ENCODE assay signal across 20 cellular contexts in the genomic region with DNA sequence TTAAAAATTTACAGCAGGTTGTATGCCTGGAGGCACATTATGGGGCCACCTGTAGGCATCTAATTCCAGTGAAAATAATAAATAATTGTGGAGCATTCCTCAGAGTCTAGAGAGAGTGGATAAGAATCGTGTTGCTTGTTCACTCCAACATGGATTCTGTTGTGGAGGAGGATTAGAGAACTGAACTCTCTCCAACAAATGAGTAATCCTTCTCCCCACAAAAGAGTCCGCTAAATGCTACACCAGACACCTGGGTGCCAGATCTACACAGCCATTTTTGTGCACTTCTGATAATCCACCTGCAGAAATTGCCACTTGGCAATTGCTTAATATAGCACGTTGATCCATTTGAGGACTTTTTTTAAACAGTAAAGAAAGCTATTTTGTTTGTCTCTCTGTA.
DNase-seq lines count a peak whose midpoint lies in the region; ATAC-seq, FAIRE-seq and TF ChIP-seq lines count a peak whose summit lies in the region.
"Had no signal": no experiment of that assay in that cellular context is flagged by ENCODE, and none has a peak within 500 bp of the region (broad histone marks: within the 10 kb centered on the region; RNA-seq: fewer than 3 reads in every experiment).

No MANE protein-coding gene starts in this region.

- no peaks in the 10 kb centered on the region for H3K27me3 Mint-ChIP-seq in HFFc6 (ENCODE audit: insufficient read depth)

- peak overlapping the region; percentile 18; the same call in 1 of the 3 replicates for H3K4me3 ChIP-seq in A549
- H3K4me3 ChIP-seq: cardiac muscle cell, left ventricle myocardium inferior, SJCRH30, spleen, upper lobe of right lung had no signal

- no peak for FAIRE-seq in A549 (lab: Jason Lieb, UNC)
- FAIRE-seq: D721Med had no signal

- WGBS in A549 (ENCODE audit: missing lambda C conversion rate), result 2% methylated on average over 3 of the region's 3 CpGs

- no peak for TF ChIP-seq EP300 in A549 (IDR thresholded peaks at IDR 0.05)

- no peak overlapping the region for H3K4me3 Mint-ChIP-seq in HFFc6
- no peak overlapping the region for H3K4me3 Mint-ChIP-seq in stimulated activated effector memory CD8-positive, alpha-beta T cell treated with anti-CD3 and anti-CD28 coated beads, Interleukin-12 subunit alpha, Interleukin-12 subunit beta, amount 100 ng/mL, for 72 hours
- H3K4me3 Mint-ChIP-seq: activated CD4-positive, alpha-beta T cell treated with anti-CD3 and anti-CD28 coated beads for 36 hours had no signal

- ATAC-seq in A549 (peak; percentile 70 to 80; a peak in 5 of 6 replicates), SK-N-SH treated with all-trans-retinoic acid at 6 μM for 48 hours (peak; percentile 63), GM19395 (IDR thresholded peaks at IDR 0.05; ENCODE audit: unreplicated experiment) (no peak)
- no peak for ATAC-seq in stimulated activated effector memory CD8-positive, alpha-beta T cell treated with anti-CD3 and anti-CD28 coated beads, Interleukin-12 subunit alpha, Interleukin-12 subunit beta, amount 100 ng/mL, for 72 hours
- ATAC-seq: activated CD4-positive, alpha-beta T cell treated with anti-CD3 and anti-CD28 coated beads for 36 hours; upper lobe of right lung had no signal

- in situ Hi-C loops in ACHN (cut with HindIII; ENCODE audit: low pct_ligation_motif_present, low pct_unique_long_range_greater_than_20kb, low sequenced_read_pairs), result no loop called here

- POLR2A ChIA-PET in A549 (lab: Yijun Ruan, JAX), result interaction anchor here (1.2 kb wide), 1 partner anchor 113 kb away, joined by 3 read pairs; no protein-coding TSS in a partner anchor

- H3K4me2 ChIP-seq in A549, result peak overlapping the region; percentile 97

- no peak for TF ChIP-seq RAD21 in A549 (conservative IDR thresholded peaks at IDR 0.05 in 1 of 2, IDR thresholded peaks at IDR 0.05 in 1 of 2)

- peaks cover 45% of the 10 kb centered on the region for H3K4me1 ChIP-seq in A549
- H3K4me1 ChIP-seq: left ventricle myocardium inferior, SJCRH30, spleen, upper lobe of right lung had no signal

- CTCF ChIA-PET in A549 (lab: Yijun Ruan, JAX), result interaction anchor here (0.8 to 2.0 kb wide), 2 partner anchors 10 to 433 kb away, joined by 4 to 5 read pairs; no protein-coding TSS in a partner anchor

- H3K27ac Mint-ChIP-seq in HFFc6, result peak overlapping the region; percentile 49
- H3K27ac Mint-ChIP-seq in stimulated activated effector memory CD8-positive, alpha-beta T cell treated with anti-CD3 and anti-CD28 coated beads, Interleukin-12 subunit alpha, Interleukin-12 subunit beta, amount 100 ng/mL, for 72 hours, result no peak overlapping the region
- H3K27ac Mint-ChIP-seq: activated CD4-positive, alpha-beta T cell treated with anti-CD3 and anti-CD28 coated beads for 36 hours had no signal

- peaks cover 68% of the 10 kb centered on the region for H3K4me1 Mint-ChIP-seq in HFFc6 (ENCODE audit: low read depth)
- H3K4me1 Mint-ChIP-seq in stimulated activated effector memory CD8-positive, alpha-beta T cell treated with anti-CD3 and anti-CD28 coated beads, Interleukin-12 subunit alpha, Interleukin-12 subunit beta, amount 100 ng/mL, for 72 hours, result no peaks in the 10 kb centered on the region

- no peak for TF ChIP-seq CTCF in A549 (IDR thresholded peaks at IDR 0.05)
- TF ChIP-seq CTCF in HFFc6 (IDR thresholded peaks at IDR 0.05), result no peak

- H3K9me3 Mint-ChIP-seq in HFFc6, result peaks cover 4% of the 10 kb centered on the region
- no peaks in the 10 kb centered on the region for H3K9me3 Mint-ChIP-seq in stimulated activated effector memory CD8-positive, alpha-beta T cell treated with anti-CD3 and anti-CD28 coated beads, Interleukin-12 subunit alpha, Interleukin-12 subunit beta, amount 100 ng/mL, for 72 hours

- peak overlapping the region; percentile 85 to 87 for H3K27ac ChIP-seq in A549
- H3K27ac ChIP-seq: cardiac muscle cell, left ventricle myocardium inferior, SJCRH30, spleen, upper lobe of right lung had no signal

- DNase-seq in A549 (ENCODE audit: low read depth in 1 of 2, low spot score in 1 of 2) (peak in 1 of 2 experiments; percentile 44), HFFc6 (no peak), iris pigment epithelial cell (ENCODE audit: low read depth) (peak; percentile 80), NCI-H128 (lab: John Stamatoyannopoulos, UW; ENCODE audit: unreplicated experiment) (no peak), ACHN (no peak)
- no peak for DNase-seq in stimulated activated effector memory CD8-positive, alpha-beta T cell treated with anti-CD3 and anti-CD28 coated beads, Interleukin-12 subunit alpha, Interleukin-12 subunit beta, amount 100 ng/mL, for 72 hours (ENCODE audit: low spot score in 2 of 2)
- DNase-seq: activated CD4-positive, alpha-beta T cell treated with anti-CD3 and anti-CD28 coated beads for 36 hours; activated naive CD4-positive, alpha-beta T cell treated with anti-CD3 and anti-CD28 coated beads, Interleukin-2, amount 50 U/mL, for 16 hours; Karpas-422; left ventricle myocardium inferior; NCI-H187 treated with DMSO at 0.1 percent for 48 hours; spleen; stimulated activated naive CD4-positive, alpha-beta T cell; T-helper 9 cell; upper lobe of right lung had no signal

- no peak for TF ChIP-seq POLR2A in A549 (IDR thresholded peaks at IDR 0.05; ENCODE audit: low read length)

- H3K36me3 Mint-ChIP-seq in HFFc6 (ENCODE audit: low read depth), result peaks cover 25% of the 10 kb centered on the region
- no peaks in the 10 kb centered on the region for H3K36me3 Mint-ChIP-seq in stimulated activated effector memory CD8-positive, alpha-beta T cell treated with anti-CD3 and anti-CD28 coated beads, Interleukin-12 subunit alpha, Interleukin-12 subunit beta, amount 100 ng/mL, for 72 hours

- no peaks in the 10 kb centered on the region for H3K9me3 ChIP-seq in A549
- H3K9me3 ChIP-seq: left ventricle myocardium inferior, SJCRH30, spleen, upper lobe of right lung had no signal

TF ChIP-seq in A549, 52 proteins besides CTCF, POLR2A, EP300 and RAD21:
- no peak for TF ChIP-seq ZNF302 (CRISPR knock-in tag; IDR thresholded peaks at IDR 0.05)
- TF ChIP-seq TFCP2L1 (CRISPR knock-in tag; IDR thresholded peaks at IDR 0.05), result no peak
- no peak for TF ChIP-seq HOXA7 (CRISPR knock-in tag; IDR thresholded peaks at IDR 0.05)
- no peak for TF ChIP-seq CHD2 (IDR thresholded peaks at IDR 0.05; ENCODE audit: low read length, partially characterized antibody)
- TF ChIP-seq FOXS1 (CRISPR knock-in tag; IDR thresholded peaks at IDR 0.05), result no peak
- no peak for TF ChIP-seq FOSB (CRISPR knock-in tag; IDR thresholded peaks at IDR 0.05)
- no peak for TF ChIP-seq BHLHE40 (IDR thresholded peaks at IDR 0.05; ENCODE audit: low read depth, low read length)
- TF ChIP-seq PBX3 (IDR thresholded peaks at IDR 0.05), result no peak
- TF ChIP-seq, protein P1, sequence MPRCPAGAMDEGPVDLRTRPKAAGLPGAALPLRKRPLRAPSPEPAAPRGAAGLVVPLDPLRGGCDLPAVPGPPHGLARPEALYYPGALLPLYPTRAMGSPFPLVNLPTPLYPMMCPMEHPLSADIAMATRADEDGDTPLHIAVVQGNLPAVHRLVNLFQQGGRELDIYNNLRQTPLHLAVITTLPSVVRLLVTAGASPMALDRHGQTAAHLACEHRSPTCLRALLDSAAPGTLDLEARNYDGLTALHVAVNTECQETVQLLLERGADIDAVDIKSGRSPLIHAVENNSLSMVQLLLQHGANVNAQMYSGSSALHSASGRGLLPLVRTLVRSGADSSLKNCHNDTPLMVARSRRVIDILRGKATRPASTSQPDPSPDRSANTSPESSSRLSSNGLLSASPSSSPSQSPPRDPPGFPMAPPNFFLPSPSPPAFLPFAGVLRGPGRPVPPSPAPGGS (IDR thresholded peaks at IDR 0.05), result no peak
- TF ChIP-seq EHF (CRISPR knock-in tag; IDR thresholded peaks at IDR 0.05), result no peak

TF ChIP-seq in SK-N-SH treated with all-trans-retinoic acid at 6 μM for 48 hours, 23 proteins besides CTCF, POLR2A, EP300 and RAD21 (continues in another document):
- TF ChIP-seq PPARA (CRISPR knock-in tag; IDR thresholded peaks at IDR 0.05; ENCODE audit: borderline replicate concordance), result no peak
- TF ChIP-seq ESRRG (CRISPR knock-in tag; IDR thresholded peaks at IDR 0.05), result no peak
- TF ChIP-seq ZNF70 (CRISPR knock-in tag; IDR thresholded peaks at IDR 0.05), result no peak
- TF ChIP-seq ZNF565 (CRISPR knock-in tag; conservative IDR thresholded peaks at IDR 0.05; ENCODE audit: low read depth), result no peak
- TF ChIP-seq ZC3H10 (CRISPR knock-in tag; IDR thresholded peaks at IDR 0.05), result no peak
- TF ChIP-seq ISL1 (CRISPR knock-in tag; IDR thresholded peaks at IDR 0.05), result no peak
- TF ChIP-seq, protein P2, sequence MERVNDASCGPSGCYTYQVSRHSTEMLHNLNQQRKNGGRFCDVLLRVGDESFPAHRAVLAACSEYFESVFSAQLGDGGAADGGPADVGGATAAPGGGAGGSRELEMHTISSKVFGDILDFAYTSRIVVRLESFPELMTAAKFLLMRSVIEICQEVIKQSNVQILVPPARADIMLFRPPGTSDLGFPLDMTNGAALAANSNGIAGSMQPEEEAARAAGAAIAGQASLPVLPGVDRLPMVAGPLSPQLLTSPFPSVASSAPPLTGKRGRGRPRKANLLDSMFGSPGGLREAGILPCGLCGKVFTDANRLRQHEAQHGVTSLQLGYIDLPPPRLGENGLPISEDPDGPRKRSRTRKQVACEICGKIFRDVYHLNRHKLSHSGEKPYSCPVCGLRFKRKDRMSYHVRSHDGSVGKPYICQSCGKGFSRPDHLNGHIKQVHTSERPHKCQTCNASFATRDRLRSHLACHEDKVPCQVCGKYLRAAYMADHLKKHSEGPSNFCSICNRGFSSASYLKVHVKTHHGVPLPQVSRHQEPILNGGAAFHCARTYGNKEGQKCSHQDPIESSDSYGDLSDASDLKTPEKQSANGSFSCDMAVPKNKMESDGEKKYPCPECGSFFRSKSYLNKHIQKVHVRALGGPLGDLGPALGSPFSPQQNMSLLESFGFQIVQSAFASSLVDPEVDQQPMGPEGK (CRISPR knock-in tag; IDR thresholded peaks at IDR 0.05; ENCODE audit: borderline replicate concordance), result no peak
- TF ChIP-seq BACH2 (CRISPR knock-in tag; IDR thresholded peaks at IDR 0.05; ENCODE audit: borderline replicate concordance), result no peak

Comparison
In these comparisons a context has a peak if more than half of its experiments do, and no peak if none do; other contexts are left out.
1. ATAC-seq: peak in A549 (2 of 2) and SK-N-SH treated with all-trans-retinoic acid at 6 μM for 48 hours (single experiment); none in stimulated activated effector memory CD8-positive, alpha-beta T cell treated with anti-CD3 and anti-CD28 coated beads, Interleukin-12 subunit alpha, Interleukin-12 subunit beta, amount 100 ng/mL, for 72 hours (single experiment) and GM19395 (single experiment).